In the genomic region with DNA sequence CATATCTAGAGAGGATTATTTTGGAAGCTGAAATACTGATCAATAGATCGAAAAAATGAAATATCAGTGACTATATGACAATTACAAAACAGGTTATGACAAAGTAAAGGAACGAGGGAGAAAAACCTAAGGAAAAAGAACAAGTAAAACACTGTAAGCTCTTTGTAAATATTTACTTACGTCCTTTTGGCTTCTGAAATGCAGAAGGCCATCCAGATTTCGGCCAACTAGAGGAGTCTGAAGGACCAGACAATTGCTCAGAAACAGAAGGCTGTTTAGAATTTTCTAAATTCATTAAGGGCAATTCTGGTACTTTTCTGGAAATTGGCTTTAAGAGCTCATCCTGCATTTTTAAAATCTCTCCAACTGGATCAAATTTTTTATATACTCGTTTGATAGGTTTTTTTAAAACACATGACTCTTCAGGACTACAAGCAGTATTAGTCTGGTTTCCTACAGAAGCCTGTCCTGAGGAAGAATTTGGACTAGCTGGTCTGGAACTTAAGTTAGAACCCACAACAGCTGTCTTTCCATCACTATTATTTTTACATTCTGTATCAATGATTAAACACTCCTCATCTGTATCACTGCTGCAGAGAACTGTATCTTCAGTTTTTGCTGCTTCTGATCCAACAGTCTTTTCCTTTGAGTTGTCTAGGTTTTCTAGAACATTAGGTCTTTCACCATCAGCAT, we compare ENCODE assay signal across 16 cellular contexts.
"Had no signal": no experiment of that assay in that cellular context is flagged by ENCODE, and none has a peak within 500 bp of the region (broad histone marks: within the 10 kb centered on the region; RNA-seq: fewer than 3 reads in every experiment).

No MANE protein-coding gene starts in this region.

- FAIRE-seq: endothelial cell of umbilical vein, keratinocyte had no signal

- H3K9me3 ChIP-seq: suprapubic skin, thyroid gland had no signal

- H3K4me2 ChIP-seq: smooth muscle cell had no signal

- ATAC-seq: foreskin keratinocyte, left cardiac atrium, natural killer cell had no signal

- H3K4me3 ChIP-seq: coronary artery, smooth muscle cell, suprapubic skin, thyroid gland had no signal

- H3K27me3 ChIP-seq: foreskin keratinocyte, suprapubic skin, thyroid gland had no signal

- DNase-seq: effector CD4-positive, alpha-beta T cell; endodermal cell; erythroblast; foreskin keratinocyte; immature natural killer cell; left cardiac atrium; natural killer cell; posterior cingulate gyrus; stimulated activated CD4-positive, alpha-beta T cell treated with anti-CD3 and anti-CD28 coated beads, Interleukin-2, amount 100 ng/mL, for 48 hours; stimulated activated naive CD4-positive, alpha-beta T cell treated with Interleukin-2 at 50 U/mL for 16 hours; thyroid gland had no signal

- H3K4me1 ChIP-seq: suprapubic skin, thyroid gland had no signal

- H3K27ac ChIP-seq: coronary artery, foreskin keratinocyte, suprapubic skin, thyroid gland had no signal
